In genomic region chrX:20527458-20528099, GRCh38 we compare ENCODE assay signal across 9 cellular contexts.
A peak's percentile ranks its signal among the peaks of the same experiment; 100 is the strongest.
DNase-seq lines count a peak whose midpoint lies in the region; ATAC-seq, FAIRE-seq and TF ChIP-seq lines count a peak whose summit lies in the region.
"Had no signal": no experiment of that assay in that cellular context is flagged by ENCODE, and none has a peak within 500 bp of the region (broad histone marks: within the 10 kb centered on the region; RNA-seq: fewer than 3 reads in every experiment).

No MANE protein-coding gene starts in this region.

- no peak overlapping the region for H3K4me2 ChIP-seq in GM12878 (ENCODE audit: control insufficient read depth, insufficient read depth)

- in situ Hi-C loops in G401 (cut with HindIII; ENCODE audit: low sequenced_read_pairs) = no loop called here
- in situ Hi-C loops in GM12878 (cut with MboI) = no loop called here

- SMC1A ChIA-PET in GM12878 (lab: Charles Lee; ENCODE audit: uncharacterized antibody, unreplicated experiment) = interaction anchor here (0.8 to 6.2 kb wide), 5 partner anchors 11 to 1218 kb away, joined by 3 to 57 read pairs (median 4); no protein-coding TSS in a partner anchor

- FAIRE-seq in GM12878 (lab: Jason Lieb, UNC) = peak; percentile 80

- DNase-seq in G401 (ENCODE audit: low spot score) (peak; percentile 77), NCI-H2196 treated with DMSO at 0.1 percent for 48 hours (lab: John Stamatoyannopoulos, UW; ENCODE audit: unreplicated experiment) (peak; percentile 3), GM12878 (ENCODE audit: low read depth, low spot score) (no peak), kidney epithelial cell (ENCODE audit: low read depth) (no peak), dedifferentiated amniotic fluid mesenchymal stem cell (ENCODE audit: extremely low spot score) (no peak)
- no peak for DNase-seq in activated effector memory CD4-positive, alpha-beta T cell treated with anti-CD3 and anti-CD28 coated beads, Interleukin-2, amount 50 U/mL, for 16 hours

- no peaks in the 10 kb centered on the region for H3K36me3 ChIP-seq in HEK293 (ENCODE audit: control insufficient read depth in 2 of 2, insufficient read depth in 1 of 2, low read length in 2 of 2)
- no peaks in the 10 kb centered on the region for H3K36me3 ChIP-seq in GM12878 (ENCODE audit: control insufficient read depth in 2 of 2, insufficient read depth in 2 of 2, low read length in 1 of 2)
- H3K36me3 ChIP-seq in kidney epithelial cell (ENCODE audit: control insufficient read depth, insufficient read depth, low read length) = no peaks in the 10 kb centered on the region
- H3K36me3 ChIP-seq: SJSA1 had no signal

- CTCF ChIA-PET in HEK293 (lab: Yijun Ruan, JAX) = interaction anchor here (0.5 to 3.5 kb wide), 20 partner anchors 8 to 1198 kb away, joined by 3 to 32 read pairs (median 4); no protein-coding TSS in a partner anchor
- CTCF ChIA-PET in GM12878 (lab: Yijun Ruan, JAX) = interaction anchor here (0.6 to 10.3 kb wide), 18 partner anchors 11 to 1457 kb away, joined by 3 to 148 read pairs (median 4); no protein-coding TSS in a partner anchor

- ATAC-seq in GM12878 (peak; percentile 75), GM18520 (IDR thresholded peaks at IDR 0.05; ENCODE audit: unreplicated experiment) (no peak)

- H3K4me1 ChIP-seq in HEK293 (ENCODE audit: control insufficient read depth, insufficient read depth, low read length) = no peaks in the 10 kb centered on the region
- H3K4me1 ChIP-seq in GM12878 (ENCODE audit: control insufficient read depth, insufficient read depth, low read length) = no peaks in the 10 kb centered on the region

- peak; percentile 18; the same call in 1 of the 2 replicates for TF ChIP-seq CTCF in HEK293 (tag by site-specific recombination; IDR thresholded peaks at IDR 0.05)
- TF ChIP-seq CTCF in GM12878 (IDR thresholded peaks at IDR 0.05 in 2 of 3, conservative IDR thresholded peaks at IDR 0.05 in 1 of 3; ENCODE audit: control insufficient read depth in 2 of 3, extremely low read depth in 1 of 3, insufficient read depth in 1 of 3, low read depth in 3 of 3, low read length in 3 of 3) = peak; percentile 35 to 59 (median 41); a peak in 4 of 6 replicates
- peak; percentile 29 for TF ChIP-seq CTCF in kidney epithelial cell (IDR thresholded peaks at IDR 0.05; ENCODE audit: insufficient read depth, low read length, poor library complexity, severe bottlenecking)

- no peak overlapping the region for H3K27ac ChIP-seq in HEK293 (ENCODE audit: extremely low read depth, low read depth, low read length)
- H3K27ac ChIP-seq in GM12878 (ENCODE audit: control insufficient read depth, insufficient read depth) = no peak overlapping the region
- H3K27ac ChIP-seq: SJSA1 had no signal

- TF ChIP-seq EP300 in GM12878 (IDR thresholded peaks at IDR 0.05; ENCODE audit: borderline replicate concordance in 1 of 2, control insufficient read depth in 1 of 2, low read depth in 2 of 2, low read length in 2 of 2) = no peak

- no peaks in the 10 kb centered on the region for H4K20me1 ChIP-seq in GM12878 (ENCODE audit: control insufficient read depth, insufficient read depth)

- BruUV-seq in GM12878 (replicated peaks; lab: Mats Ljungman, UMichigan) = no TSS peak

- H3K27me3 ChIP-seq in GM12878 (replicated peaks in 1 of 2; ENCODE audit: control insufficient read depth in 2 of 2, insufficient read depth in 2 of 2, low read length in 1 of 2) (no peaks in the 10 kb centered on the region; a peak in 2 of 4 replicates), kidney epithelial cell (ENCODE audit: control insufficient read depth, insufficient read depth, low read length) (peaks cover 2% of the 10 kb centered on the region)
- H3K27me3 ChIP-seq: SJSA1 had no signal

- H3K9me3 ChIP-seq in HEK293 (ENCODE audit: control insufficient read depth, insufficient read depth, low read depth, low read length) (no peaks in the 10 kb centered on the region), GM12878 (replicated peaks; ENCODE audit: control insufficient read depth, insufficient read depth, low read length) (no peaks in the 10 kb centered on the region)
- H3K9me3 ChIP-seq: SJSA1 had no signal

- TF ChIP-seq POLR2A in GM12878 (IDR thresholded peaks at IDR 0.05; ENCODE audit: low read depth, low read length) = no peak

- TF ChIP-seq RAD21 in GM12878 (IDR thresholded peaks at IDR 0.05; ENCODE audit: insufficient read depth, low read depth, low read length) = peak; percentile 54

- WGBS in GM12878 (ENCODE audit: insufficient coverage, insufficient replicate concordance, low lambda C conversion rate, missing lambda C conversion rate) = 5% methylated on average over 6 of the region's 6 CpGs

- no peak overlapping the region for H2AFZ ChIP-seq in GM12878 (ENCODE audit: control insufficient read depth, low read depth, low read length)

- POLR2A ChIA-PET in HEK293 (lab: Yijun Ruan, JAX) = no interaction called here
- POLR2A ChIA-PET in GM12878 (lab: Charles Lee) = no interaction called here

- H3K4me3 ChIP-seq in HEK293 (ENCODE audit: low read depth, low read length) = no peak overlapping the region
- H3K4me3 ChIP-seq in GM12878 = no peak overlapping the region
- no peak overlapping the region for H3K4me3 ChIP-seq in kidney epithelial cell (ENCODE audit: low read depth, low read length)
- H3K4me3 ChIP-seq: SJSA1 had no signal

- no peaks in the 10 kb centered on the region for H3K79me2 ChIP-seq in GM12878 (ENCODE audit: control insufficient read depth, insufficient read depth, low read length)

- intact Hi-C loops in GM12878 (cut with micrococcal nuclease; ENCODE audit: unreplicated experiment) = loop anchor here (1.0 to 10.0 kb wide), 4 partner anchors 275 to 1667 kb away; no protein-coding TSS in a partner anchor

- RAD21 ChIA-PET in GM12878 (lab: Charles Lee; ENCODE audit: unreplicated experiment) = interaction anchor here (1.0 to 5.3 kb wide), 5 partner anchors 11 to 1222 kb away, joined by 3 to 38 read pairs (median 5); no protein-coding TSS in a partner anchor

- no peak overlapping the region for H3K9ac ChIP-seq in GM12878 (ENCODE audit: control insufficient read depth, insufficient read depth, low read length)

TF ChIP-seq in HEK293, 187 proteins besides CTCF, POLR2A, EP300 and RAD21:
- peak; percentile 76 for TF ChIP-seq ZNF654 (tag by site-specific recombination; IDR thresholded peaks at IDR 0.05; ENCODE audit: low read depth)
- no peak for TF ChIP-seq HIC1 (tag by site-specific recombination; IDR thresholded peaks at IDR 0.05)
TF ChIP-seq in HEK293: peak in this region for 1.

TF ChIP-seq in GM12878, 131 proteins besides CTCF, POLR2A, EP300 and RAD21:
- TF ChIP-seq SMC3 (IDR thresholded peaks at IDR 0.05; ENCODE audit: borderline replicate concordance, low read length) (peak; percentile 49; the same call in 1 of the 2 replicates), SKIL (IDR thresholded peaks at IDR 0.05; ENCODE audit: low read depth, poor library complexity, severe bottlenecking) (no peak)

Comparison
In these comparisons a context has a peak if more than half of its experiments do, and no peak if none do; other contexts are left out.
1. DNase-seq: peak in G401 (single experiment) and NCI-H2196 treated with DMSO at 0.1 percent for 48 hours (single experiment); none in GM12878 (single experiment), kidney epithelial cell (single experiment), dedifferentiated amniotic fluid mesenchymal stem cell (single experiment) and activated effector memory CD4-positive, alpha-beta T cell treated with anti-CD3 and anti-CD28 coated beads, Interleukin-2, amount 50 U/mL, for 16 hours (single experiment).
2. Peak in every context shown above with its lines, with median percentiles within 50 percentile points of each other: CTCF ChIP-seq.